24 cellular contexts compared by ENCODE assay signal in the genomic region with DNA sequence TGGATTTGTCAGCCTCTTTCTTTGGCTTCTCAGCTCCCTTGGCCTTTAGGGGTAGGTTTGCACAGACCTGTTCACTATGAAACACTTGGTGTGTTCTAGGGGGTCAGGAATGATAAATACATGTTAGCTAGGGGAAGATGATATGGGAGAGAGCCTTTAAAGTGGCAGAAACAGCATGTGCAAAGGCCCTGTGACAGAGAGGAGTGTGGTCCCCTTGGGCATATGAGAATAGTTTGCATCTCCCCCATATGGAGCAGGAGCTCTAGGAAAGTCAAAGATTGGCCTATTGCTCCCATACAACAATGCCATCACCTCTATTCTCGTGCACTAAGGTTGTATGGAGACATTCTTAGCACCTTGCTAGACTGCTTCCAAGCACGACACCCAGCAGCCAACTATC. TPM values are rescaled to one million over a fixed set of nuclear protein-coding genes. Genes with fewer than 3 reads are reported as not detected.
DNase-seq lines count a peak whose midpoint lies in the region; ATAC-seq, FAIRE-seq and TF ChIP-seq lines count a peak whose summit lies in the region.
"Had no signal": no experiment of that assay in that cellular context is flagged by ENCODE, and none has a peak within 500 bp of the region (broad histone marks: within the 10 kb centered on the region; RNA-seq: fewer than 3 reads in every experiment).

No MANE protein-coding gene starts in this region.

- POLR2A ChIA-PET in HEK293 (lab: Yijun Ruan, JAX): no interaction called here
- POLR2A ChIA-PET in K562 (lab: Yijun Ruan, JAX): no interaction called here

- FAIRE-seq in K562 (lab: Jason Lieb, UNC): no peak
- FAIRE-seq: A204.1, GM12878, GM12892 had no signal

- ATAC-seq in K562 (no peak; the same call in 2 of the 3 replicates), GM19463 (IDR thresholded peaks at IDR 0.05; ENCODE audit: unreplicated experiment) (no peak)

- H3K4me3 ChIP-seq in HEK293 (ENCODE audit: low read depth, low read length): no peak overlapping the region
- H3K4me3 ChIP-seq in K562: no peak overlapping the region
- H3K4me3 ChIP-seq in esophagus muscularis mucosa: no peak overlapping the region
- H3K4me3 ChIP-seq: BLaER1, GM12878 had no signal

- H3K9me1 ChIP-seq in K562 (ENCODE audit: control insufficient read depth, insufficient read depth, low read length): no peaks in the 10 kb centered on the region

- H4K20me1 ChIP-seq in K562 (replicated peaks; ENCODE audit: control insufficient read depth, insufficient read depth, low read length): no peaks in the 10 kb centered on the region
- H4K20me1 ChIP-seq: BLaER1 had no signal

- no peaks in the 10 kb centered on the region for H3K79me2 ChIP-seq in K562 (ENCODE audit: control insufficient read depth, insufficient read depth, low read length)

- H3K4me1 ChIP-seq in HEK293 (ENCODE audit: control insufficient read depth, insufficient read depth, low read length) (no peaks in the 10 kb centered on the region), K562 (replicated peaks in 1 of 2; ENCODE audit: control insufficient read depth in 2 of 2, insufficient read depth in 2 of 2, low read length in 2 of 2) (peaks cover 0 to 16% of the 10 kb centered on the region in 2 experiments; a peak in 3 of 5 replicates), esophagus muscularis mucosa (no peaks in the 10 kb centered on the region)

- TF ChIP-seq CTCF in HEK293 (tag by site-specific recombination; IDR thresholded peaks at IDR 0.05) (no peak), K562 (IDR thresholded peaks at IDR 0.05 in 2 of 3, conservative IDR thresholded peaks at IDR 0.05 in 1 of 3; ENCODE audit: insufficient read depth in 2 of 3, low read depth in 1 of 3, low read length in 3 of 3) (no peak), esophagus muscularis mucosa (IDR thresholded peaks at IDR 0.05) (no peak)

- no peak overlapping the region for H3K9ac ChIP-seq in K562 (ENCODE audit: insufficient read depth in 1 of 2, low read depth in 2 of 2, low read length in 2 of 2)
- H3K9ac ChIP-seq: BLaER1 had no signal

- intact Hi-C loops in K562 (cut with micrococcal nuclease): no loop called here
- intact Hi-C loops in esophagus muscularis mucosa (cut with DNase I): no loop called here

- H3K9me3 ChIP-seq in HEK293 (ENCODE audit: control insufficient read depth, insufficient read depth, low read depth, low read length) (no peaks in the 10 kb centered on the region), K562 (replicated peaks; ENCODE audit: control insufficient read depth, insufficient read depth, low read depth, low read length) (no peaks in the 10 kb centered on the region), esophagus muscularis mucosa (no peaks in the 10 kb centered on the region)
- H3K9me3 ChIP-seq: BE2C had no signal

- TF ChIP-seq RAD21 in K562 (CRISPR knock-in tag; conservative IDR thresholded peaks at IDR 0.05 in 1 of 2, IDR thresholded peaks at IDR 0.05 in 1 of 2): no peak

- H3K27me3 ChIP-seq in K562 (ENCODE audit: control insufficient read depth in 2 of 2, insufficient read depth in 2 of 2, low read length in 2 of 2): peaks cover 2 to 5% of the 10 kb centered on the region in 2 experiments; a peak in 1 of 5 replicates
- no peaks in the 10 kb centered on the region for H3K27me3 ChIP-seq in esophagus muscularis mucosa
- H3K27me3 ChIP-seq: BE2C, BLaER1 had no signal

- H3K36me3 ChIP-seq in HEK293 (ENCODE audit: control insufficient read depth in 2 of 2, insufficient read depth in 1 of 2, low read length in 2 of 2) (no peaks in the 10 kb centered on the region), K562 (ENCODE audit: control insufficient read depth, insufficient read depth, low read length) (no peaks in the 10 kb centered on the region), esophagus muscularis mucosa (no peaks in the 10 kb centered on the region)
- H3K36me3 ChIP-seq: BE2C, BLaER1 had no signal

- no TSS peak for BruUV-seq in K562 (replicated peaks; lab: Mats Ljungman, UMichigan)

- CTCF ChIA-PET in HEK293 (lab: Yijun Ruan, JAX) (interaction anchor here (0.5 kb wide), 1 partner anchor 9 kb away, joined by 4 read pairs; no protein-coding TSS in a partner anchor), K562 (lab: Yijun Ruan, JAX; ENCODE audit: low intra/inter-chr PET ratio) (no interaction called here)

- no peak for TF ChIP-seq EP300 in K562 (IDR thresholded peaks at IDR 0.05; ENCODE audit: low read length)
- TF ChIP-seq EP300 in esophagus muscularis mucosa (IDR thresholded peaks at IDR 0.05): no peak

- no peak for TF ChIP-seq POLR2A in K562 (conservative IDR thresholded peaks at IDR 0.05)
- no peak for TF ChIP-seq POLR2A in esophagus muscularis mucosa (IDR thresholded peaks at IDR 0.05; ENCODE audit: low read depth)

- H3K27ac ChIP-seq in HEK293 (ENCODE audit: extremely low read depth, low read depth, low read length): no peak overlapping the region
- no peak overlapping the region for H3K27ac ChIP-seq in K562 (ENCODE audit: extremely low read depth, low read depth, low read length)
- H3K27ac ChIP-seq in esophagus muscularis mucosa (replicated peaks in 1 of 4): no peak overlapping the region
- H3K27ac ChIP-seq: BLaER1 had no signal

- no peak overlapping the region for H2AFZ ChIP-seq in K562 (ENCODE audit: low read depth, low read length)

- in situ Hi-C loops in K562 (cut with MboI): no loop called here

- H3K4me2 ChIP-seq in K562 (ENCODE audit: insufficient read depth, low read length): no peak overlapping the region
- H3K4me2 ChIP-seq: BLaER1 had no signal

- WGBS in K562 (ENCODE audit: insufficient coverage, low coverage, missing lambda C conversion rate): 26% methylated on average over 2 of the region's 2 CpGs
- 94% methylated on average over 2 of the region's 2 CpGs for WGBS in esophagus muscularis mucosa

- DNase-seq in K562 (ENCODE audit: extremely low read depth in 1 of 4, low spot score in 3 of 4) (no peak), esophagus muscularis mucosa (ENCODE audit: extremely low spot score) (peak; percentile 53), H4 (ENCODE audit: low spot score) (no peak)
- DNase-seq: 8988T; ACHN; BE2C; C1 segment of cervical spinal cord; CD4-positive, alpha-beta memory T cell; CD4-positive, CD25-positive, alpha-beta regulatory T cell; CD8-positive, alpha-beta memory T cell; COR-L47; DMS 273 treated with DMSO at 0.1 percent for 48 hours; DMS153; DMS53; DMS79; DND-41; EL; GDM1 had no signal

TF ChIP-seq in HEK293, 187 proteins besides CTCF, POLR2A, EP300 and RAD21 (continues in another document):
- TF ChIP-seq ZIC2 (tag by site-specific recombination; IDR thresholded peaks at IDR 0.05): no peak
- TF ChIP-seq ZNF596 (tag by site-specific recombination; IDR thresholded peaks at IDR 0.05): no peak

TF ChIP-seq in K562, 482 proteins besides CTCF, POLR2A, EP300 and RAD21:
- peak; percentile 92 for TF ChIP-seq RBM25 (IDR thresholded peaks at IDR 0.05; ENCODE audit: low read depth, low read length, severe bottlenecking)
- no peak for TF ChIP-seq NFATC3 (IDR thresholded peaks at IDR 0.05)
TF ChIP-seq in K562: peak in this region for 1.

RNA-seq across cellular contexts. Expression of a gene that starts 10.7 kb away (rescaled TPM):
- total RNA-seq in K562 (2011; cell fraction: chromatin; rRNA removed; ENCODE audit: low replicate concordance): 13.4 and 27.5 TPM in 2 replicates
- total RNA-seq in K562 (2011; cell fraction: nucleolus; rRNA removed): 8.7 and 12.6 TPM in 2 replicates
- total RNA-seq in K562 (2011; cell fraction: nucleoplasm; rRNA removed): 17.9 and 28.5 TPM in 2 replicates
- total RNA-seq in K562 (2014; rRNA removed) (19.3 and 29.2 TPM in 2 replicates), K562 (2014; rRNA removed; fragmentation: Illumina TruSeq; extraction: Trizol) (49.6 and 54.5 TPM in 2 replicates), K562 (2015; rRNA removed; fragmentation: Illumina TruSeq; extraction: Trizol) (36.4 and 37.9 TPM in 2 replicates), K562 (2021) (48.8 and 52.6 TPM in 2 replicates), esophagus muscularis mucosa (10 to 100 TPM; 21.7 to 26.6 (median 24.6) TPM)
- polyA plus RNA-seq in K562 (2011; rRNA removed) (44.3 and 47.3 TPM in 2 replicates), K562 (2014; fragmentation: Illumina TruSeq; extraction: Trizol) (57.4 and 60.8 TPM in 2 replicates), K562 (2014; fragmentation: Nextera tagmentation; extraction: Ambion mirVana) (100 to 1,000 TPM; 101 to 105 TPM), K562 (2014; rRNA removed) (36.9 and 40.4 TPM in 2 replicates)
- polyA plus RNA-seq in K562 (2011; cell fraction: cytosol; rRNA removed): 14.7 and 20.5 TPM in 2 replicates
- polyA plus RNA-seq in K562 (2011; cell fraction: nucleus; rRNA removed): 21.2 and 25.4 TPM in 2 replicates
- polyA plus RNA-seq in K562 (2012): 54.3 and 59.2 TPM in 2 replicates
- 20.2 and 25.0 TPM in 2 replicates for polyA minus RNA-seq in K562 (2011; rRNA and poly(A)+ RNA removed)
- 9.9 and 20.2 TPM in 2 replicates for polyA minus RNA-seq in K562 (2011; cell fraction: cytosol; rRNA and poly(A)+ RNA removed)
- polyA minus RNA-seq in K562 (2011; cell fraction: nucleus; rRNA and poly(A)+ RNA removed): 21.1 and 27.5 TPM in 2 replicates
- total RNA-seq in H4 (2014; rRNA removed; shearing (Covaris generic)): 42.4 and 61.1 TPM in 2 replicates
